ENCODE assay signal across 6 cellular contexts in genomic region chr4:4167981-4168535, GRCh38. TPM values are rescaled to one million over a fixed set of nuclear protein-coding genes. Genes with fewer than 3 reads are reported as not detected.
"Had no signal": no experiment of that assay in that cellular context is flagged by ENCODE, and none has a peak within 500 bp of the region (broad histone marks: within the 10 kb centered on the region; RNA-seq: fewer than 3 reads in every experiment).

No MANE protein-coding gene starts in this region.

RNA-seq across cellular contexts. Expression of gene OTOP1, which starts 58.7 kb away (rescaled TPM):
- total RNA-seq: IMR-90, PC-9, Peyer's patch, Right ventricle myocardium inferior, RPMI7951, SJCRH30 had no signal
- polyA plus RNA-seq: IMR-90 had no signal
